In genomic region chr7:44634187-44634838, GRCh38 we compare ENCODE assay signal across 8 cellular contexts. TPM values are rescaled to one million over a fixed set of nuclear protein-coding genes. Genes with fewer than 3 reads are reported as not detected.
DNase-seq lines count a peak whose midpoint lies in the region; ATAC-seq and TF ChIP-seq lines count a peak whose summit lies in the region.

No MANE protein-coding gene starts in this region.

- H4K20me1 ChIP-seq in Loucy (ENCODE audit: insufficient read depth, low read length, poor library complexity, severe bottlenecking): peaks cover 5% of the 10 kb centered on the region

- H3K9me3 ChIP-seq in AG04450 (ENCODE audit: control insufficient read depth, insufficient read depth, low read length): no peaks in the 10 kb centered on the region
- no peaks in the 10 kb centered on the region for H3K9me3 ChIP-seq in Loucy (ENCODE audit: insufficient read depth, low read depth, low read length)

- no peaks in the 10 kb centered on the region for H3K9me3 Mint-ChIP-seq in MCF 10A (ENCODE audit: unreplicated experiment)
- no peaks in the 10 kb centered on the region for H3K9me3 Mint-ChIP-seq in natural killer cell treated with Interleukin-12 subunit alpha and Interleukin-12 subunit beta and Interleukin-15 and Interleukin-18, amount 100 ng/mL, for 72 hours

- H3K27me3 ChIP-seq in AG04450 (ENCODE audit: control insufficient read depth, insufficient read depth, low read length) (no peaks in the 10 kb centered on the region), Loucy (ENCODE audit: insufficient read depth, low read length, poor library complexity, severe bottlenecking) (no peaks in the 10 kb centered on the region)

- H3K27ac ChIP-seq in AG04450 (ENCODE audit: low read depth, low read length): peak overlapping the region; percentile 71

- POLR2A ChIA-PET in AG04450 (lab: Yijun Ruan, JAX) (interaction anchor here (0.6 to 1.3 kb wide), 3 partner anchors 28 to 43 kb away, joined by 3 to 10 read pairs (median 4); no protein-coding TSS in a partner anchor), MCF 10A (lab: Yijun Ruan, JAX) (interaction anchor here (0.6 to 5.3 kb wide), 12 partner anchors 13 to 502 kb away, joined by 3 to 58 read pairs (median 3); partner anchors contain the start of genes DDX56, NUDCD3, OGDH and TBRG4)

- H3K9me2 ChIP-seq in Loucy (replicated peaks; ENCODE audit: low read depth, low read length): no peaks in the 10 kb centered on the region

- H3K4me1 Mint-ChIP-seq in MCF 10A (ENCODE audit: insufficient read depth, unreplicated experiment): peaks cover 48% of the 10 kb centered on the region
- peaks cover 73 to 83% of the 10 kb centered on the region in 2 donors for H3K4me1 Mint-ChIP-seq in natural killer cell treated with Interleukin-12 subunit alpha and Interleukin-12 subunit beta and Interleukin-15 and Interleukin-18, amount 100 ng/mL, for 72 hours (ENCODE audit: low read depth in 2 of 2)

- H3K4me2 ChIP-seq in Loucy (ENCODE audit: low read depth, low read length, poor library complexity, severe bottlenecking): peak overlapping the region; percentile 40

- H2AFZ ChIP-seq in Loucy (ENCODE audit: low read length): no peak overlapping the region

- H3K9ac ChIP-seq in Loucy (ENCODE audit: low read depth, low read length, poor library complexity, severe bottlenecking): peak overlapping the region; percentile 36

- no peak overlapping the region for H3K4me3 Mint-ChIP-seq in MCF 10A (ENCODE audit: unreplicated experiment)
- peak overlapping the region; percentile 48 for H3K4me3 Mint-ChIP-seq in natural killer cell treated with Interleukin-12 subunit alpha and Interleukin-12 subunit beta and Interleukin-15 and Interleukin-18, amount 100 ng/mL, for 72 hours

- no peak for ATAC-seq in natural killer cell treated with Interleukin-12 subunit alpha and Interleukin-12 subunit beta and Interleukin-15 and Interleukin-18, amount 100 ng/mL, for 72 hours
- ATAC-seq in HG02763 (IDR thresholded peaks at IDR 0.05; ENCODE audit: unreplicated experiment): no peak

- H3K4me1 ChIP-seq in Loucy (ENCODE audit: insufficient read depth, low read length, poor library complexity, severe bottlenecking): peaks cover 80% of the 10 kb centered on the region

- H3K27ac Mint-ChIP-seq in MCF 10A (ENCODE audit: low read depth, unreplicated experiment): peak overlapping the region; percentile 84
- peak overlapping the region; percentile 84 to 87 for H3K27ac Mint-ChIP-seq in natural killer cell treated with Interleukin-12 subunit alpha and Interleukin-12 subunit beta and Interleukin-15 and Interleukin-18, amount 100 ng/mL, for 72 hours

- no TSS peak for BruUV-seq in MCF 10A (replicated peaks; lab: Mats Ljungman, UMichigan)

- no peak for DNase-seq in AG04450 (ENCODE audit: low read depth, low spot score)
- DNase-seq in MCF 10A (ENCODE audit: unreplicated experiment): no peak
- no peak for DNase-seq in natural killer cell treated with Interleukin-12 subunit alpha and Interleukin-12 subunit beta and Interleukin-15 and Interleukin-18, amount 100 ng/mL, for 72 hours (ENCODE audit: low spot score)
- DNase-seq in kidney glomerular epithelial cell (lab: John Stamatoyannopoulos, UW): no peak
- DNase-seq in OCI-M1 (lab: John Stamatoyannopoulos, UW): no peak
- DNase-seq in NCI-H446 treated with DMSO at 0.1 percent for 48 hours (lab: John Stamatoyannopoulos, UW): no peak

- TF ChIP-seq CTCF in AG04450 (IDR thresholded peaks at IDR 0.05; ENCODE audit: low read depth, low read length) (no peak), Loucy (conservative IDR thresholded peaks at IDR 0.05; ENCODE audit: low read length) (no peak), MCF 10A (IDR thresholded peaks at IDR 0.05; ENCODE audit: unreplicated experiment) (no peak)

- intact Hi-C loops in MCF 10A (cut with micrococcal nuclease): no loop called here

- no peaks in the 10 kb centered on the region for H3K27me3 Mint-ChIP-seq in MCF 10A (ENCODE audit: insufficient read depth, unreplicated experiment)
- H3K27me3 Mint-ChIP-seq in natural killer cell treated with Interleukin-12 subunit alpha and Interleukin-12 subunit beta and Interleukin-15 and Interleukin-18, amount 100 ng/mL, for 72 hours: no peaks in the 10 kb centered on the region

- H3K36me3 Mint-ChIP-seq in MCF 10A (ENCODE audit: insufficient read depth, unreplicated experiment): peaks cover 29% of the 10 kb centered on the region
- H3K36me3 Mint-ChIP-seq in natural killer cell treated with Interleukin-12 subunit alpha and Interleukin-12 subunit beta and Interleukin-15 and Interleukin-18, amount 100 ng/mL, for 72 hours: peaks cover 5% of the 10 kb centered on the region

- H3K36me3 ChIP-seq in Loucy (ENCODE audit: insufficient read depth, low read length): peaks cover 7% of the 10 kb centered on the region; the same call in 1 of the 2 replicates

- no peak overlapping the region for H3K4me3 ChIP-seq in AG04450 (ENCODE audit: low read depth, low read length)
- H3K4me3 ChIP-seq in Loucy (ENCODE audit: low read length, poor library complexity, severe bottlenecking): no peak overlapping the region

- peaks cover 4% of the 10 kb centered on the region; the same call in 1 of the 2 replicates for H3F3A ChIP-seq in Loucy (ENCODE audit: low read depth)

- peaks cover 22% of the 10 kb centered on the region; the same call in 1 of the 2 replicates for H3K79me2 ChIP-seq in Loucy (ENCODE audit: insufficient read depth, low read length)

- CTCF ChIA-PET in AG04450 (lab: Charles Lee) (interaction anchor here (0.7 kb wide), 1 partner anchor 502 kb away, joined by 3 read pairs; no protein-coding TSS in a partner anchor), MCF 10A (lab: Yijun Ruan, JAX) (interaction anchor here (0.6 kb wide), 1 partner anchor 103 kb away, joined by 3 read pairs; no protein-coding TSS in a partner anchor)

RNA-seq across cellular contexts. Expression of gene OGDH, which starts 27.9 kb away (rescaled TPM):
- polyA plus RNA-seq in AG04450 (2011; rRNA removed): 35.8 and 38.6 TPM in 2 replicates
- 72.7 and 88.1 TPM in 2 replicates for polyA minus RNA-seq in AG04450 (2011; rRNA and poly(A)+ RNA removed)
- 75.1 and 91.1 TPM in 2 replicates for total RNA-seq in MCF 10A (2022)
- 100 to 1,000 TPM in 1 of 2 donors, 10 to 100 TPM in 1; 84.8 to 116 TPM for total RNA-seq in natural killer cell treated with Interleukin-12 subunit alpha and Interleukin-12 subunit beta and Interleukin-15 and Interleukin-18, amount 100 ng/mL, for 72 hours

RNA-seq across cellular contexts. Expression of gene TMED4, which starts 52.3 kb away (rescaled TPM):
- 76.4 and 78.4 TPM in 2 replicates for polyA plus RNA-seq in AG04450 (2011; rRNA removed)
- polyA minus RNA-seq in AG04450 (2011; rRNA and poly(A)+ RNA removed): 51.1 and 62.2 TPM in 2 replicates
- total RNA-seq in MCF 10A (2022): 49.7 and 58.0 TPM in 2 replicates
- total RNA-seq in natural killer cell treated with Interleukin-12 subunit alpha and Interleukin-12 subunit beta and Interleukin-15 and Interleukin-18, amount 100 ng/mL, for 72 hours: 100 to 1,000 TPM in 1 of 2 donors, 10 to 100 TPM in 1; 97.9 to 104 TPM
